ENCODE assay signal across 31 cellular contexts in the genomic region with DNA sequence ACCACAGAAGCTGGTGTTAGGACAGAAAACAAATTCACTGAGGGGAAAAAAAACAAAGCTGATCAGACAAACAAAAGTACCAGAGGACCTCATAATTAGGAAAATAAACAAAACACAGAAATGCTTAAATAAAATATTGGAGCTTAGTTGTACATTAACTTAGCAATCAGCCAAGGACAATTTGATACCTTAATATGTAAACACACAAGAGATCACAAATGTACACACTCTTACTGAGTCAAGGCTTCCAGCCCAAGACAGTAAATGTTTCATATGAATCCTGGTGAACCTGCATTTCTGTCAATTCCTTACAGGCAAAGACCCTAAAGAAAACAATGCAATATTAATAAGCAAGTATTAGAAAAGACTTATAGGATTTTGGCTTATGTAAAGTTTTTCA.
"Had no signal": no experiment of that assay in that cellular context is flagged by ENCODE, and none has a peak within 500 bp of the region (broad histone marks: within the 10 kb centered on the region; RNA-seq: fewer than 3 reads in every experiment).

No MANE protein-coding gene starts in this region.

- DNase-seq: hippocampal formation; kidney; left colon; left lung; mesendoderm; naive B cell; natural killer cell; nephron progenitor cell; occipital lobe; retina; right cardiac atrium; stimulated activated CD4-positive, alpha-beta T cell treated with anti-CD3 and anti-CD28 coated beads, Interleukin-12 subunit alpha, Interleukin-12 subunit beta, amount 100 ng/mL, for 4 hours; stimulated activated CD4-positive, alpha-beta T cell treated with anti-CD3 and anti-CD28 coated beads, Interleukin-15, amount 100 ng/mL, for 24 hours; stimulated activated CD4-positive, alpha-beta T cell treated with anti-CD3 and anti-CD28 coated beads, Interleukin-2, amount 100 ng/mL, for 24 hours; stimulated activated CD4-positive, alpha-beta T cell treated with anti-CD3 and anti-CD28 coated beads, Interleukin-4, amount 100 ng/mL, for 1 hour; stimulated activated naive CD4-positive, alpha-beta T cell; tibial artery; trophoblast cell; uterus had no signal

- H3K27me3 ChIP-seq: left lung, neural progenitor cell, neutrophil, suprapubic skin, tibial artery, uterus had no signal

- H3K4me1 Mint-ChIP-seq: mesothelial cell of epicardium; naive B cell; nephron progenitor cell; neural progenitor cell; stimulated activated effector memory CD8-positive, alpha-beta T cell treated with anti-CD3 and anti-CD28 coated beads, Interleukin-12 subunit alpha, Interleukin-12 subunit beta, amount 100 ng/mL, for 72 hours had no signal

- H3K27ac Mint-ChIP-seq: mesothelial cell of epicardium; naive B cell; natural killer cell; nephron progenitor cell; neural progenitor cell; stimulated activated effector memory CD8-positive, alpha-beta T cell treated with anti-CD3 and anti-CD28 coated beads, Interleukin-12 subunit alpha, Interleukin-12 subunit beta, amount 100 ng/mL, for 72 hours; stimulated activated naive CD8-positive, alpha-beta T cell treated with anti-CD3 and anti-CD28 coated beads, Interleukin-15, Interleukin-2, amounts not matched to agents 100 ng/mL and 50 ng/mL, for 24 hours had no signal

- H3K36me3 Mint-ChIP-seq: mesothelial cell of epicardium; naive B cell; natural killer cell; neural progenitor cell; stimulated activated effector memory CD8-positive, alpha-beta T cell treated with anti-CD3 and anti-CD28 coated beads, Interleukin-12 subunit alpha, Interleukin-12 subunit beta, amount 100 ng/mL, for 72 hours had no signal

- H3K4me3 ChIP-seq: left lung, lung, neural progenitor cell, prostate gland, skin epidermis, suprapubic skin, thoracic aorta, tibial artery, uterus had no signal

- H3K27me3 Mint-ChIP-seq: naive B cell; stimulated activated naive CD8-positive, alpha-beta T cell treated with anti-CD3 and anti-CD28 coated beads, Interleukin-15, Interleukin-2, amounts not matched to agents 100 ng/mL and 50 ng/mL, for 24 hours had no signal

- H3K9me3 Mint-ChIP-seq: mesothelial cell of epicardium; naive B cell; natural killer cell; nephron progenitor cell; neural progenitor cell; stimulated activated naive CD8-positive, alpha-beta T cell treated with anti-CD3 and anti-CD28 coated beads, Interleukin-15, Interleukin-2, amounts not matched to agents 100 ng/mL and 50 ng/mL, for 24 hours had no signal

- ATAC-seq: left colon; left lung; natural killer cell; right cardiac atrium; sciatic nerve; stimulated activated effector memory CD8-positive, alpha-beta T cell treated with anti-CD3 and anti-CD28 coated beads, Interleukin-12 subunit alpha, Interleukin-12 subunit beta, amount 100 ng/mL, for 72 hours had no signal

- H3K4me3 Mint-ChIP-seq: mesothelial cell of epicardium; naive B cell; natural killer cell; nephron progenitor cell; neural progenitor cell; stimulated activated effector memory CD8-positive, alpha-beta T cell treated with anti-CD3 and anti-CD28 coated beads, Interleukin-12 subunit alpha, Interleukin-12 subunit beta, amount 100 ng/mL, for 72 hours; stimulated activated naive CD8-positive, alpha-beta T cell treated with anti-CD3 and anti-CD28 coated beads, Interleukin-15, Interleukin-2, amounts not matched to agents 100 ng/mL and 50 ng/mL, for 24 hours had no signal

- H3K27ac ChIP-seq: left lung, neural progenitor cell, neutrophil, parathyroid adenoma, skin epidermis, suprapubic skin, thoracic aorta, tibial artery, uterus had no signal
